In genomic region chr4:168639914-168640313, GRCh38 we compare ENCODE assay signal across 19 cellular contexts.
DNase-seq lines count a peak whose midpoint lies in the region; FAIRE-seq and TF ChIP-seq lines count a peak whose summit lies in the region.
"Had no signal": no experiment of that assay in that cellular context is flagged by ENCODE, and none has a peak within 500 bp of the region (broad histone marks: within the 10 kb centered on the region; RNA-seq: fewer than 3 reads in every experiment).

No MANE protein-coding gene starts in this region.

- H3K36me3 Mint-ChIP-seq in astrocyte (ENCODE audit: low read depth, unreplicated experiment) (peaks cover 22% of the 10 kb centered on the region), neural progenitor cell (peaks cover 21% of the 10 kb centered on the region)

- intact Hi-C loops in left ventricle myocardium inferior (cut with micrococcal nuclease), result no loop called here

- H3K27me3 Mint-ChIP-seq in astrocyte (ENCODE audit: low read depth, unreplicated experiment) (no peaks in the 10 kb centered on the region), neural progenitor cell (ENCODE audit: insufficient read depth, low read depth) (peaks cover 3% of the 10 kb centered on the region)

- no peaks in the 10 kb centered on the region for H3F3A ChIP-seq in neural progenitor cell (ENCODE audit: low read depth)
- peaks cover 59% of the 10 kb centered on the region for H3F3A ChIP-seq in smooth muscle cell (ENCODE audit: low read depth)

- H3K79me2 ChIP-seq in astrocyte (ENCODE audit: insufficient read depth, low read length) (peaks cover 85% of the 10 kb centered on the region), neural progenitor cell (ENCODE audit: low read depth) (peaks cover 100% of the 10 kb centered on the region), smooth muscle cell (ENCODE audit: low read depth) (peaks cover 64% of the 10 kb centered on the region)

- H3K4me3 ChIP-seq in astrocyte (ENCODE audit: insufficient read depth, low read depth, low read length) (no peak overlapping the region), left ventricle myocardium inferior (no peak overlapping the region), neural progenitor cell (no peak overlapping the region), smooth muscle cell (no peak overlapping the region)
- H3K4me3 ChIP-seq: SJCRH30 had no signal

- DNase-seq in astrocyte (ENCODE audit: low read depth) (no peak), left ventricle myocardium inferior (peak; percentile 27), neural progenitor cell (ENCODE audit: low spot score) (no peak), smooth muscle cell (lab: John Stamatoyannopoulos, UW; ENCODE audit: unreplicated experiment) (no peak), NCI-H1694 treated with DMSO at 0.1 percent for 48 hours (lab: John Stamatoyannopoulos, UW) (no peak), NCI-H1930 (lab: John Stamatoyannopoulos, UW) (no peak), GM10248 (ENCODE audit: extremely low spot score) (no peak)
- DNase-seq: ACHN, COR-L47, DMS153, H7, Karpas-422, MM.1S, NCI-H187 treated with DMSO at 0.1 percent for 48 hours, NCI-H446 treated with DMSO at 0.1 percent for 48 hours, NCI-H748 treated with DMSO at 0.1 percent for 48 hours, RPMI8226, SJCRH30 had no signal

- no peak for FAIRE-seq in astrocyte (lab: Jason Lieb, UNC)
- FAIRE-seq: HepG2 had no signal

- H2AFZ ChIP-seq in astrocyte (ENCODE audit: low read depth, low read length) (no peak overlapping the region), neural progenitor cell (replicated peaks) (no peak overlapping the region), smooth muscle cell (ENCODE audit: low read depth) (no peak overlapping the region)

- H3K4me1 Mint-ChIP-seq in astrocyte (ENCODE audit: low read depth, unreplicated experiment) (peaks cover 91% of the 10 kb centered on the region), neural progenitor cell (peaks cover 58% of the 10 kb centered on the region)

- H3K27ac Mint-ChIP-seq in astrocyte (ENCODE audit: unreplicated experiment) (peak overlapping the region; percentile 95), neural progenitor cell (peak overlapping the region; percentile 5)

- WGBS in smooth muscle cell (ENCODE audit: low lambda C conversion rate), result 97% methylated on average over 8 of the region's 8 CpGs

- H3K4me2 ChIP-seq in astrocyte (ENCODE audit: low read length), result no peak overlapping the region
- no peak overlapping the region for H3K4me2 ChIP-seq in neural progenitor cell
- peak overlapping the region; percentile 60 for H3K4me2 ChIP-seq in smooth muscle cell

- H3K9me3 ChIP-seq in astrocyte (ENCODE audit: insufficient read depth, low read depth, low read length), result no peaks in the 10 kb centered on the region
- no peaks in the 10 kb centered on the region for H3K9me3 ChIP-seq in left ventricle myocardium inferior (replicated peaks)
- no peaks in the 10 kb centered on the region for H3K9me3 ChIP-seq in neural progenitor cell (ENCODE audit: low read depth)
- H3K9me3 ChIP-seq in smooth muscle cell (replicated peaks; ENCODE audit: low read depth), result no peaks in the 10 kb centered on the region
- H3K9me3 ChIP-seq: SJCRH30 had no signal

- H3K4me1 ChIP-seq in astrocyte (ENCODE audit: insufficient read depth, low read length) (peaks cover 49% of the 10 kb centered on the region), left ventricle myocardium inferior (peaks cover 71% of the 10 kb centered on the region), neural progenitor cell (peaks cover 23% of the 10 kb centered on the region), smooth muscle cell (ENCODE audit: low read depth) (peaks cover 49% of the 10 kb centered on the region)

- H3K27me3 ChIP-seq in astrocyte (ENCODE audit: insufficient read depth, low read length), result no peaks in the 10 kb centered on the region
- H3K27me3 ChIP-seq in left ventricle myocardium inferior (ENCODE audit: low read depth), result no peaks in the 10 kb centered on the region
- H3K27me3 ChIP-seq in neural progenitor cell, result no peaks in the 10 kb centered on the region
- no peaks in the 10 kb centered on the region for H3K27me3 ChIP-seq in smooth muscle cell (ENCODE audit: low read depth)
- H3K27me3 ChIP-seq: SJCRH30 had no signal

- H3K9ac ChIP-seq in astrocyte (ENCODE audit: low read length) (no peak overlapping the region), neural progenitor cell (no peak overlapping the region), smooth muscle cell (ENCODE audit: low read depth) (peak overlapping the region; percentile 87)

- H4K20me1 ChIP-seq in astrocyte (ENCODE audit: insufficient read depth, low read length) (peaks cover 11% of the 10 kb centered on the region), neural progenitor cell (ENCODE audit: low read depth) (no peaks in the 10 kb centered on the region), smooth muscle cell (ENCODE audit: low read depth) (no peaks in the 10 kb centered on the region)

- POLR2A ChIA-PET in GM10248 (lab: Yijun Ruan, JAX), result no interaction called here

- H3K27ac ChIP-seq in astrocyte (ENCODE audit: low read depth, low read length), result no peak overlapping the region
- H3K27ac ChIP-seq in left ventricle myocardium inferior (replicated peaks), result peak overlapping the region; percentile 21
- no peak overlapping the region for H3K27ac ChIP-seq in neural progenitor cell
- peak overlapping the region; percentile 99 for H3K27ac ChIP-seq in smooth muscle cell (ENCODE audit: low read depth)
- H3K27ac ChIP-seq: SJCRH30 had no signal

- H3K36me3 ChIP-seq in astrocyte (ENCODE audit: insufficient read depth, low read length), result no peaks in the 10 kb centered on the region
- H3K36me3 ChIP-seq in left ventricle myocardium inferior, result no peaks in the 10 kb centered on the region
- H3K36me3 ChIP-seq in neural progenitor cell, result no peaks in the 10 kb centered on the region
- no peaks in the 10 kb centered on the region for H3K36me3 ChIP-seq in smooth muscle cell (ENCODE audit: low read depth)

- H3K9me3 Mint-ChIP-seq in astrocyte (ENCODE audit: unreplicated experiment), result no peaks in the 10 kb centered on the region
- H3K9me3 Mint-ChIP-seq in neural progenitor cell, result peaks cover 8% of the 10 kb centered on the region

- peak overlapping the region; percentile 5 for H3K4me3 Mint-ChIP-seq in astrocyte (ENCODE audit: unreplicated experiment)
- no peak overlapping the region for H3K4me3 Mint-ChIP-seq in neural progenitor cell

- TF ChIP-seq CTCF in astrocyte (IDR thresholded peaks at IDR 0.05; ENCODE audit: insufficient read depth, low read depth, low read length) (no peak), left ventricle myocardium inferior (IDR thresholded peaks at IDR 0.05; ENCODE audit: borderline replicate concordance) (no peak), neural progenitor cell (IDR thresholded peaks at IDR 0.05) (no peak), smooth muscle cell (IDR thresholded peaks at IDR 0.05; ENCODE audit: borderline replicate concordance, insufficient read depth, poor library complexity, severe bottlenecking) (no peak), GM10248 (IDR thresholded peaks at IDR 0.05; ENCODE audit: control extremely low read depth, extremely low read depth, low read depth, missing control alignments) (no peak)

- CTCF ChIA-PET in GM10248 (lab: Yijun Ruan, JAX), result interaction anchor here (1.0 to 1.3 kb wide), 2 partner anchors 36 to 387 kb away, joined by 3 read pairs; no protein-coding TSS in a partner anchor

Comparison
In these comparisons a context has a peak if more than half of its experiments do, and no peak if none do; other contexts are left out.
1. H3K27ac ChIP-seq: peak in left ventricle myocardium inferior (single experiment) and smooth muscle cell (single experiment); none in astrocyte (single experiment) and neural progenitor cell (single experiment).